In the genomic region with DNA sequence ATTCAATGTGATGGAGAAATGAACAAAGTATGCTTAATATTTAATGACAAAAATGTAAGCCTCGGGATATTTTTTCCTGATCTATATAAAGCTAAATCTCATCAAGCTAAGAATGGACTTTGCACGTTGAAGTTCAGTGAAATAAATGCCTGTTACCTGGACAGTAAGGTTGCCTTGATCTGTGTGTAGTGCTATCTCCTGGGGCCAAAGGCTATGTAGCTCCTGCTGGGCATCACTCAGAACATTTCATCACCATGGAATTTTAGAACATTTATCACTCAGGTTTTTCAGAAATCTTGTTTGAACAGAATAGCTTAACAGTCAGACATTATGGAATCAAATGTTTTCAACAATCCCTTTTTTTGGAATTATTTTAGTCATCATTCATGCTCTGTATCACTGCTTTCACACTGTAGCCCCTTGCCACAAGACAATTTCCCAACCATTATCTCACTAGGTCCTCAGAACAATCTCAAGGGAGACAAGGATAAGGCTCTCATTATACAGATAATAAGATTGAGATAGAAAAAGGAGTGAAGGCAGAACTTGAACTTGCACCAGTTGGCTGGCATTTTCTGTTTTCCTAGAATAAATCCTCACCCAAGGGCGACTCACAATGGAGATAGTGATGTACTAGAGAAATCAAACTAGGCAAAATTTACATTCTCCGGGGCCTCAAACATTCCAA, we compare ENCODE assay signal across 35 cellular contexts. TPM values are rescaled to one million over a fixed set of nuclear protein-coding genes. Genes with fewer than 3 reads are reported as not detected.
"Had no signal": no experiment of that assay in that cellular context is flagged by ENCODE, and none has a peak within 500 bp of the region (broad histone marks: within the 10 kb centered on the region; RNA-seq: fewer than 3 reads in every experiment).

No MANE protein-coding gene starts in this region.

- H3K27me3 Mint-ChIP-seq: type B pancreatic cell had no signal

- DNase-seq: naive B cell; naive thymus-derived CD8-positive, alpha-beta T cell; occipital lobe; pancreas; right cardiac atrium; spleen; stimulated activated CD4-positive, alpha-beta T cell treated with anti-CD3 and anti-CD28 coated beads, Interleukin-12 subunit alpha, Interleukin-12 subunit beta, amount 100 ng/mL, for 4 hours; stimulated activated CD4-positive, alpha-beta T cell treated with anti-CD3 and anti-CD28 coated beads, Interleukin-1b, Interleukin-23, amount 100 ng/mL, for 48 hours; stimulated activated CD4-positive, alpha-beta T cell treated with anti-CD3 and anti-CD28 coated beads, Interleukin-4, amount 100 ng/mL, for 1 hour; stimulated activated CD4-positive, alpha-beta T cell treated with anti-CD3 and anti-CD28 coated beads, Interleukin-4, amount 100 ng/mL, for 4 hours; stimulated activated CD8-positive, alpha-beta memory T cell treated with anti-CD3 and anti-CD28 coated beads, Interleukin-4, amount 100 ng/mL, for 48 hours; stimulated activated naive CD4-positive, alpha-beta T cell; stimulated activated naive CD8-positive, alpha-beta T cell treated with anti-CD3 and anti-CD28 coated beads, Interleukin-15, amount 100 ng/mL, for 72 hours; stimulated activated naive CD8-positive, alpha-beta T cell treated with anti-CD3 and anti-CD28 coated beads, Interleukin-15, Interleukin-2, amounts not matched to agents 100 U/mL and 50 U/mL, for 24 hours; substantia nigra; testis; tibial artery; transverse colon; upper lobe of right lung; uterus had no signal

- H3K9me3 ChIP-seq: pancreas, prostate gland, suprapubic skin, testis, tibial artery, transverse colon, upper lobe of right lung, uterus had no signal

- H3K4me3 ChIP-seq: neural progenitor cell, pancreas, prostate gland, skin epidermis, smooth muscle cell, spleen, suprapubic skin, testis, tibial artery, transverse colon, upper lobe of right lung, uterus had no signal

- H3K4me1 Mint-ChIP-seq: naive B cell; naive thymus-derived CD8-positive, alpha-beta T cell; neural progenitor cell; stimulated activated memory B cell treated with anti-CD40 and anti-IgM and Interleukin-4, amounts not matched to agents 10 μg/mL and 1 μg/mL and 100 μg/mL, for 72 hours; stimulated activated naive CD8-positive, alpha-beta T cell treated with anti-CD3 and anti-CD28 coated beads, Interleukin-15, amount 100 ng/mL, for 72 hours had no signal

- H3K27ac Mint-ChIP-seq: naive B cell; natural killer cell treated with Interleukin-12 subunit alpha and Interleukin-12 subunit beta and Interleukin-15 and Interleukin-18, amount 100 ng/mL, for 72 hours; neural progenitor cell; stimulated activated memory B cell treated with anti-CD40 and anti-IgM and Interleukin-4, amounts not matched to agents 10 μg/mL and 1 μg/mL and 100 μg/mL, for 72 hours; stimulated activated naive CD8-positive, alpha-beta T cell treated with anti-CD3 and anti-CD28 coated beads, Interleukin-15, amount 100 ng/mL, for 72 hours; type B pancreatic cell had no signal

- H3K4me1 ChIP-seq: neural progenitor cell, pancreas, prostate gland, spleen, suprapubic skin, testis, tibial artery, transverse colon, upper lobe of right lung, uterus had no signal

- H3K36me3 Mint-ChIP-seq: natural killer cell treated with Interleukin-12 subunit alpha and Interleukin-12 subunit beta and Interleukin-15 and Interleukin-18, amount 100 ng/mL, for 72 hours; neural progenitor cell; stimulated activated memory B cell treated with anti-CD40 and anti-IgM and Interleukin-4, amounts not matched to agents 10 μg/mL and 1 μg/mL and 100 μg/mL, for 72 hours; type B pancreatic cell had no signal

- H3K27ac ChIP-seq: neural progenitor cell, pancreas, prostate gland, skin epidermis, spleen, suprapubic skin, testis, tibial artery, transverse colon, upper lobe of right lung, uterus had no signal

- H3K9me3 Mint-ChIP-seq: natural killer cell treated with Interleukin-12 subunit alpha and Interleukin-12 subunit beta and Interleukin-15 and Interleukin-18, amount 100 ng/mL, for 72 hours had no signal

- H3K27me3 ChIP-seq: neural progenitor cell, pancreas, suprapubic skin, testis, tibial artery, transverse colon, upper lobe of right lung, uterus had no signal

- H3K4me3 Mint-ChIP-seq: naive B cell; naive thymus-derived CD8-positive, alpha-beta T cell; natural killer cell treated with Interleukin-12 subunit alpha and Interleukin-12 subunit beta and Interleukin-15 and Interleukin-18, amount 100 ng/mL, for 72 hours; neural progenitor cell; stimulated activated memory B cell treated with anti-CD40 and anti-IgM and Interleukin-4, amounts not matched to agents 10 μg/mL and 1 μg/mL and 100 μg/mL, for 72 hours; stimulated activated naive CD8-positive, alpha-beta T cell treated with anti-CD3 and anti-CD28 coated beads, Interleukin-15, amount 100 ng/mL, for 72 hours; type B pancreatic cell had no signal

- H3K9ac ChIP-seq: neural progenitor cell had no signal

- ATAC-seq: naive thymus-derived CD8-positive, alpha-beta T cell; natural killer cell treated with Interleukin-12 subunit alpha and Interleukin-12 subunit beta and Interleukin-15 and Interleukin-18, amount 100 ng/mL, for 72 hours; pancreas; right cardiac atrium; sciatic nerve; stimulated activated memory B cell treated with anti-CD40 and anti-IgM and Interleukin-4, amounts not matched to agents 10 μg/mL and 1 μg/mL and 100 μg/mL, for 72 hours; stimulated activated naive CD8-positive, alpha-beta T cell treated with anti-CD3 and anti-CD28 coated beads, Interleukin-15, amount 100 ng/mL, for 72 hours; stimulated activated naive CD8-positive, alpha-beta T cell treated with anti-CD3 and anti-CD28 coated beads, Interleukin-15, Interleukin-2, amounts not matched to agents 100 U/mL and 50 U/mL, for 24 hours; upper lobe of right lung had no signal

- H3K36me3 ChIP-seq: neural progenitor cell, pancreas, prostate gland, spleen, suprapubic skin, tibial artery, transverse colon, upper lobe of right lung, uterus had no signal

RNA-seq across cellular contexts. Expression of a gene that starts 3.7 kb away (rescaled TPM):
- total RNA-seq: naive thymus-derived CD8-positive, alpha-beta T cell; natural killer cell treated with Interleukin-12 subunit alpha and Interleukin-12 subunit beta and Interleukin-15 and Interleukin-18, amount 100 ng/mL, for 72 hours; occipital lobe; osteoblast; pancreas; posterior vena cava; prostate gland; pulmonary artery endothelial cell; right cardiac atrium; sciatic nerve; smooth muscle cell; spleen; suprapubic skin; transverse colon; upper lobe of right lung; urinary bladder; uterus had no signal
- polyA plus RNA-seq: naive thymus-derived CD8-positive, alpha-beta T cell; neural cell; pancreas; right cardiac atrium; smooth muscle cell; spleen; urinary bladder had no signal

RNA-seq across cellular contexts. Expression of a gene that starts 11.2 kb away (rescaled TPM):
- total RNA-seq: naive thymus-derived CD8-positive, alpha-beta T cell; natural killer cell treated with Interleukin-12 subunit alpha and Interleukin-12 subunit beta and Interleukin-15 and Interleukin-18, amount 100 ng/mL, for 72 hours; occipital lobe; osteoblast; pancreas; posterior vena cava; prostate gland; pulmonary artery endothelial cell; right cardiac atrium; sciatic nerve; smooth muscle cell; spleen; suprapubic skin; transverse colon; upper lobe of right lung; urinary bladder; uterus had no signal
- polyA plus RNA-seq: naive thymus-derived CD8-positive, alpha-beta T cell; neural cell; pancreas; right cardiac atrium; smooth muscle cell; spleen; thymus; urinary bladder had no signal
